ENCODE assay signal across 2 cellular contexts in the genomic region with DNA sequence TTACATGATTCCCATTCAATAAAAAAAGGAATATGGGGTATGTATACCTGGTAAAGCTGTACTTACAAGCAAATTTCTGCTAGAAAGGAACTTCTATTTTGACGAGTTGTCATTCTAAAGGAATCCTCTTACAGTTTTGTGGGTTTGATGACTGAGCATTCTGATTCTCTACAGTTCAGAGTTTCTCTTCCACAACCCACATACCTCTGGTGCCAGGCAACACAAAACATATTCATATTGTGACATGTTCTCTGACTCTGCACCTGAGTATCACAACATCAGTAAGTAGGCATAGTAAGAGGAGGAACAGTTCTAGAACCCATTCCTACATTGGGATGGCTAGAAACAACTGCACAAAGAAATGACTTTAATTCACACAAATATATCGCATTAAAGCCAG.
TF ChIP-seq lines count a peak whose summit lies in the region.

No MANE protein-coding gene starts in this region.

TF ChIP-seq in IMR-90, 13 proteins besides CTCF, POLR2A, EP300 and RAD21 (continued from another document):
- TF ChIP-seq, protein P1, sequence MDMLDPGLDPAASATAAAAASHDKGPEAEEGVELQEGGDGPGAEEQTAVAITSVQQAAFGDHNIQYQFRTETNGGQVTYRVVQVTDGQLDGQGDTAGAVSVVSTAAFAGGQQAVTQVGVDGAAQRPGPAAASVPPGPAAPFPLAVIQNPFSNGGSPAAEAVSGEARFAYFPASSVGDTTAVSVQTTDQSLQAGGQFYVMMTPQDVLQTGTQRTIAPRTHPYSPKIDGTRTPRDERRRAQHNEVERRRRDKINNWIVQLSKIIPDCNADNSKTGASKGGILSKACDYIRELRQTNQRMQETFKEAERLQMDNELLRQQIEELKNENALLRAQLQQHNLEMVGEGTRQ (IDR thresholded peaks at IDR 0.05; ENCODE audit: low read depth, low read length): no peak
- TF ChIP-seq RFX5 (IDR thresholded peaks at IDR 0.05; ENCODE audit: low read depth, low read length) (no peak), RCOR1 (IDR thresholded peaks at IDR 0.05; ENCODE audit: insufficient replicate concordance, low read length) (no peak), SMC3 (IDR thresholded peaks at IDR 0.05; ENCODE audit: low read depth, low read length) (no peak), MAFK (IDR thresholded peaks at IDR 0.05; ENCODE audit: low read depth, low read length) (no peak), MAZ (IDR thresholded peaks at IDR 0.05; ENCODE audit: borderline replicate concordance, low read depth, low read length) (no peak), CHD1 (IDR thresholded peaks at IDR 0.05; ENCODE audit: low read depth, low read length) (no peak), MXI1 (IDR thresholded peaks at IDR 0.05; ENCODE audit: borderline replicate concordance, low read depth, low read length) (no peak), BHLHE40 (IDR thresholded peaks at IDR 0.05; ENCODE audit: low read depth, low read length) (no peak), FOS (IDR thresholded peaks at IDR 0.05; ENCODE audit: low read depth, low read length) (no peak), NFE2L2 (IDR thresholded peaks at IDR 0.05; ENCODE audit: low read depth, low read length) (no peak)
- TF ChIP-seq, protein P2, sequence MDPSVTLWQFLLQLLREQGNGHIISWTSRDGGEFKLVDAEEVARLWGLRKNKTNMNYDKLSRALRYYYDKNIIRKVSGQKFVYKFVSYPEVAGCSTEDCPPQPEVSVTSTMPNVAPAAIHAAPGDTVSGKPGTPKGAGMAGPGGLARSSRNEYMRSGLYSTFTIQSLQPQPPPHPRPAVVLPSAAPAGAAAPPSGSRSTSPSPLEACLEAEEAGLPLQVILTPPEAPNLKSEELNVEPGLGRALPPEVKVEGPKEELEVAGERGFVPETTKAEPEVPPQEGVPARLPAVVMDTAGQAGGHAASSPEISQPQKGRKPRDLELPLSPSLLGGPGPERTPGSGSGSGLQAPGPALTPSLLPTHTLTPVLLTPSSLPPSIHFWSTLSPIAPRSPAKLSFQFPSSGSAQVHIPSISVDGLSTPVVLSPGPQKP (IDR thresholded peaks at IDR 0.05; ENCODE audit: borderline replicate concordance, low read depth, low read length): no peak

TF ChIP-seq in WTC11, 78 proteins besides CTCF, POLR2A, EP300 and RAD21:
- TF ChIP-seq, protein P3, sequence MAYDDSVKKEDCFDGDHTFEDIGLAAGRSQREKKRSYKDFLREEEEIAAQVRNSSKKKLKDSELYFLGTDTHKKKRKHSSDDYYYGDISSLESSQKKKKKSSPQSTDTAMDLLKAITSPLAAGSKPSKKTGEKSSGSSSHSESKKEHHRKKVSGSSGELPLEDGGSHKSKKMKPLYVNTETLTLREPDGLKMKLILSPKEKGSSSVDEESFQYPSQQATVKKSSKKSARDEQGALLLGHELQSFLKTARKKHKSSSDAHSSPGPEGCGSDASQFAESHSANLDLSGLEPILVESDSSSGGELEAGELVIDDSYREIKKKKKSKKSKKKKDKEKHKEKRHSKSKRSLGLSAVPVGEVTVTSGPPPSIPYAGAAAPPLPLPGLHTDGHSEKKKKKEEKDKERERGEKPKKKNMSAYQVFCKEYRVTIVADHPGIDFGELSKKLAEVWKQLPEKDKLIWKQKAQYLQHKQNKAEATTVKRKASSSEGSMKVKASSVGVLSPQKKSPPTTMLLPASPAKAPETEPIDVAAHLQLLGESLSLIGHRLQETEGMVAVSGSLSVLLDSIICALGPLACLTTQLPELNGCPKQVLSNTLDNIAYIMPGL (CRISPR knock-in tag; IDR thresholded peaks at IDR 0.05): no peak
- TF ChIP-seq, protein P4, sequence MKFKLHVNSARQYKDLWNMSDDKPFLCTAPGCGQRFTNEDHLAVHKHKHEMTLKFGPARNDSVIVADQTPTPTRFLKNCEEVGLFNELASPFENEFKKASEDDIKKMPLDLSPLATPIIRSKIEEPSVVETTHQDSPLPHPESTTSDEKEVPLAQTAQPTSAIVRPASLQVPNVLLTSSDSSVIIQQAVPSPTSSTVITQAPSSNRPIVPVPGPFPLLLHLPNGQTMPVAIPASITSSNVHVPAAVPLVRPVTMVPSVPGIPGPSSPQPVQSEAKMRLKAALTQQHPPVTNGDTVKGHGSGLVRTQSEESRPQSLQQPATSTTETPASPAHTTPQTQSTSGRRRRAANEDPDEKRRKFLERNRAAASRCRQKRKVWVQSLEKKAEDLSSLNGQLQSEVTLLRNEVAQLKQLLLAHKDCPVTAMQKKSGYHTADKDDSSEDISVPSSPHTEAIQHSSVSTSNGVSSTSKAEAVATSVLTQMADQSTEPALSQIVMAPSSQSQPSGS (CRISPR knock-in tag; IDR thresholded peaks at IDR 0.05; ENCODE audit: borderline replicate concordance, low read depth): no peak
- TF ChIP-seq JUN (CRISPR knock-in tag; IDR thresholded peaks at IDR 0.05) (no peak), ZBTB21 (CRISPR knock-in tag; IDR thresholded peaks at IDR 0.05; ENCODE audit: borderline replicate concordance) (no peak), NR2C2 (CRISPR knock-in tag; IDR thresholded peaks at IDR 0.05) (no peak), SP1 (CRISPR knock-in tag; conservative IDR thresholded peaks at IDR 0.05) (no peak), NFATC4 (CRISPR knock-in tag; IDR thresholded peaks at IDR 0.05) (no peak), NR3C1 (CRISPR knock-in tag; conservative IDR thresholded peaks at IDR 0.05; ENCODE audit: low read depth) (no peak), HMGA2 (CRISPR knock-in tag; IDR thresholded peaks at IDR 0.05) (no peak)
- TF ChIP-seq, protein P5, sequence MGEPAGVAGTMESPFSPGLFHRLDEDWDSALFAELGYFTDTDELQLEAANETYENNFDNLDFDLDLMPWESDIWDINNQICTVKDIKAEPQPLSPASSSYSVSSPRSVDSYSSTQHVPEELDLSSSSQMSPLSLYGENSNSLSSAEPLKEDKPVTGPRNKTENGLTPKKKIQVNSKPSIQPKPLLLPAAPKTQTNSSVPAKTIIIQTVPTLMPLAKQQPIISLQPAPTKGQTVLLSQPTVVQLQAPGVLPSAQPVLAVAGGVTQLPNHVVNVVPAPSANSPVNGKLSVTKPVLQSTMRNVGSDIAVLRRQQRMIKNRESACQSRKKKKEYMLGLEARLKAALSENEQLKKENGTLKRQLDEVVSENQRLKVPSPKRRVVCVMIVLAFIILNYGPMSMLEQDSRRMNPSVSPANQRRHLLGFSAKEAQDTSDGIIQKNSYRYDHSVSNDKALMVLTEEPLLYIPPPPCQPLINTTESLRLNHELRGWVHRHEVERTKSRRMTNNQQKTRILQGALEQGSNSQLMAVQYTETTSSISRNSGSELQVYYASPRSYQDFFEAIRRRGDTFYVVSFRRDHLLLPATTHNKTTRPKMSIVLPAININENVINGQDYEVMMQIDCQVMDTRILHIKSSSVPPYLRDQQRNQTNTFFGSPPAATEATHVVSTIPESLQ (CRISPR knock-in tag; IDR thresholded peaks at IDR 0.05): no peak
- TF ChIP-seq, protein P6, sequence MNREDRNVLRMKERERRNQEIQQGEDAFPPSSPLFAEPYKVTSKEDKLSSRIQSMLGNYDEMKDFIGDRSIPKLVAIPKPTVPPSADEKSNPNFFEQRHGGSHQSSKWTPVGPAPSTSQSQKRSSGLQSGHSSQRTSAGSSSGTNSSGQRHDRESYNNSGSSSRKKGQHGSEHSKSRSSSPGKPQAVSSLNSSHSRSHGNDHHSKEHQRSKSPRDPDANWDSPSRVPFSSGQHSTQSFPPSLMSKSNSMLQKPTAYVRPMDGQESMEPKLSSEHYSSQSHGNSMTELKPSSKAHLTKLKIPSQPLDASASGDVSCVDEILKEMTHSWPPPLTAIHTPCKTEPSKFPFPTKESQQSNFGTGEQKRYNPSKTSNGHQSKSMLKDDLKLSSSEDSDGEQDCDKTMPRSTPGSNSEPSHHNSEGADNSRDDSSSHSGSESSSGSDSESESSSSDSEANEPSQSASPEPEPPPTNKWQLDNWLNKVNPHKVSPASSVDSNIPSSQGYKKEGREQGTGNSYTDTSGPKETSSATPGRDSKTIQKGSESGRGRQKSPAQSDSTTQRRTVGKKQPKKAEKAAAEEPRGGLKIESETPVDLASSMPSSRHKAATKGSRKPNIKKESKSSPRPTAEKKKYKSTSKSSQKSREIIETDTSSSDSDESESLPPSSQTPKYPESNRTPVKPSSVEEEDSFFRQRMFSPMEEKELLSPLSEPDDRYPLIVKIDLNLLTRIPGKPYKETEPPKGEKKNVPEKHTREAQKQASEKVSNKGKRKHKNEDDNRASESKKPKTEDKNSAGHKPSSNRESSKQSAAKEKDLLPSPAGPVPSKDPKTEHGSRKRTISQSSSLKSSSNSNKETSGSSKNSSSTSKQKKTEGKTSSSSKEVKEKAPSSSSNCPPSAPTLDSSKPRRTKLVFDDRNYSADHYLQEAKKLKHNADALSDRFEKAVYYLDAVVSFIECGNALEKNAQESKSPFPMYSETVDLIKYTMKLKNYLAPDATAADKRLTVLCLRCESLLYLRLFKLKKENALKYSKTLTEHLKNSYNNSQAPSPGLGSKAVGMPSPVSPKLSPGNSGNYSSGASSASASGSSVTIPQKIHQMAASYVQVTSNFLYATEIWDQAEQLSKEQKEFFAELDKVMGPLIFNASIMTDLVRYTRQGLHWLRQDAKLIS (CRISPR knock-in tag; IDR thresholded peaks at IDR 0.05; ENCODE audit: borderline replicate concordance): no peak
- TF ChIP-seq, protein P7, sequence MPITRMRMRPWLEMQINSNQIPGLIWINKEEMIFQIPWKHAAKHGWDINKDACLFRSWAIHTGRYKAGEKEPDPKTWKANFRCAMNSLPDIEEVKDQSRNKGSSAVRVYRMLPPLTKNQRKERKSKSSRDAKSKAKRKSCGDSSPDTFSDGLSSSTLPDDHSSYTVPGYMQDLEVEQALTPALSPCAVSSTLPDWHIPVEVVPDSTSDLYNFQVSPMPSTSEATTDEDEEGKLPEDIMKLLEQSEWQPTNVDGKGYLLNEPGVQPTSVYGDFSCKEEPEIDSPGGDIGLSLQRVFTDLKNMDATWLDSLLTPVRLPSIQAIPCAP (CRISPR knock-in tag; IDR thresholded peaks at IDR 0.05): no peak
- TF ChIP-seq, protein P8, sequence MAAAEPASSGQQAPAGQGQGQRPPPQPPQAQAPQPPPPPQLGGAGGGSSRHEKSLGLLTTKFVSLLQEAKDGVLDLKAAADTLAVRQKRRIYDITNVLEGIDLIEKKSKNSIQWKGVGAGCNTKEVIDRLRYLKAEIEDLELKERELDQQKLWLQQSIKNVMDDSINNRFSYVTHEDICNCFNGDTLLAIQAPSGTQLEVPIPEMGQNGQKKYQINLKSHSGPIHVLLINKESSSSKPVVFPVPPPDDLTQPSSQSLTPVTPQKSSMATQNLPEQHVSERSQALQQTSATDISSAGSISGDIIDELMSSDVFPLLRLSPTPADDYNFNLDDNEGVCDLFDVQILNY (CRISPR knock-in tag; IDR thresholded peaks at IDR 0.05): no peak
- TF ChIP-seq, protein P9, sequence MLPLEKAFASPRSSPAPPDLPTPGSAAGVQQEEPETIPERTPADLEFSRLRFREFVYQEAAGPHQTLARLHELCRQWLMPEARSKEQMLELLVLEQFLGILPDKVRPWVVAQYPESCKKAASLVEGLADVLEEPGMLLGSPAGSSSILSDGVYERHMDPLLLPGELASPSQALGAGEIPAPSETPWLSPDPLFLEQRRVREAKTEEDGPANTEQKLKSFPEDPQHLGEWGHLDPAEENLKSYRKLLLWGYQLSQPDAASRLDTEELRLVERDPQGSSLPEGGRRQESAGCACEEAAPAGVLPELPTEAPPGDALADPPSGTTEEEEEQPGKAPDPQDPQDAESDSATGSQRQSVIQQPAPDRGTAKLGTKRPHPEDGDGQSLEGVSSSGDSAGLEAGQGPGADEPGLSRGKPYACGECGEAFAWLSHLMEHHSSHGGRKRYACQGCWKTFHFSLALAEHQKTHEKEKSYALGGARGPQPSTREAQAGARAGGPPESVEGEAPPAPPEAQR (CRISPR knock-in tag; IDR thresholded peaks at IDR 0.05): no peak
- TF ChIP-seq, protein P10, sequence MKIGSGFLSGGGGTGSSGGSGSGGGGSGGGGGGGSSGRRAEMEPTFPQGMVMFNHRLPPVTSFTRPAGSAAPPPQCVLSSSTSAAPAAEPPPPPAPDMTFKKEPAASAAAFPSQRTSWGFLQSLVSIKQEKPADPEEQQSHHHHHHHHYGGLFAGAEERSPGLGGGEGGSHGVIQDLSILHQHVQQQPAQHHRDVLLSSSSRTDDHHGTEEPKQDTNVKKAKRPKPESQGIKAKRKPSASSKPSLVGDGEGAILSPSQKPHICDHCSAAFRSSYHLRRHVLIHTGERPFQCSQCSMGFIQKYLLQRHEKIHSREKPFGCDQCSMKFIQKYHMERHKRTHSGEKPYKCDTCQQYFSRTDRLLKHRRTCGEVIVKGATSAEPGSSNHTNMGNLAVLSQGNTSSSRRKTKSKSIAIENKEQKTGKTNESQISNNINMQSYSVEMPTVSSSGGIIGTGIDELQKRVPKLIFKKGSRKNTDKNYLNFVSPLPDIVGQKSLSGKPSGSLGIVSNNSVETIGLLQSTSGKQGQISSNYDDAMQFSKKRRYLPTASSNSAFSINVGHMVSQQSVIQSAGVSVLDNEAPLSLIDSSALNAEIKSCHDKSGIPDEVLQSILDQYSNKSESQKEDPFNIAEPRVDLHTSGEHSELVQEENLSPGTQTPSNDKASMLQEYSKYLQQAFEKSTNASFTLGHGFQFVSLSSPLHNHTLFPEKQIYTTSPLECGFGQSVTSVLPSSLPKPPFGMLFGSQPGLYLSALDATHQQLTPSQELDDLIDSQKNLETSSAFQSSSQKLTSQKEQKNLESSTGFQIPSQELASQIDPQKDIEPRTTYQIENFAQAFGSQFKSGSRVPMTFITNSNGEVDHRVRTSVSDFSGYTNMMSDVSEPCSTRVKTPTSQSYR (CRISPR knock-in tag; IDR thresholded peaks at IDR 0.05): no peak
- TF ChIP-seq, protein P11, sequence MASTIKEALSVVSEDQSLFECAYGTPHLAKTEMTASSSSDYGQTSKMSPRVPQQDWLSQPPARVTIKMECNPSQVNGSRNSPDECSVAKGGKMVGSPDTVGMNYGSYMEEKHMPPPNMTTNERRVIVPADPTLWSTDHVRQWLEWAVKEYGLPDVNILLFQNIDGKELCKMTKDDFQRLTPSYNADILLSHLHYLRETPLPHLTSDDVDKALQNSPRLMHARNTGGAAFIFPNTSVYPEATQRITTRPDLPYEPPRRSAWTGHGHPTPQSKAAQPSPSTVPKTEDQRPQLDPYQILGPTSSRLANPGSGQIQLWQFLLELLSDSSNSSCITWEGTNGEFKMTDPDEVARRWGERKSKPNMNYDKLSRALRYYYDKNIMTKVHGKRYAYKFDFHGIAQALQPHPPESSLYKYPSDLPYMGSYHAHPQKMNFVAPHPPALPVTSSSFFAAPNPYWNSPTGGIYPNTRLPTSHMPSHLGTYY (CRISPR knock-in tag; IDR thresholded peaks at IDR 0.05): no peak
TF ChIP-seq in WTC11: peak in this region for 0.
